In the genomic region with DNA sequence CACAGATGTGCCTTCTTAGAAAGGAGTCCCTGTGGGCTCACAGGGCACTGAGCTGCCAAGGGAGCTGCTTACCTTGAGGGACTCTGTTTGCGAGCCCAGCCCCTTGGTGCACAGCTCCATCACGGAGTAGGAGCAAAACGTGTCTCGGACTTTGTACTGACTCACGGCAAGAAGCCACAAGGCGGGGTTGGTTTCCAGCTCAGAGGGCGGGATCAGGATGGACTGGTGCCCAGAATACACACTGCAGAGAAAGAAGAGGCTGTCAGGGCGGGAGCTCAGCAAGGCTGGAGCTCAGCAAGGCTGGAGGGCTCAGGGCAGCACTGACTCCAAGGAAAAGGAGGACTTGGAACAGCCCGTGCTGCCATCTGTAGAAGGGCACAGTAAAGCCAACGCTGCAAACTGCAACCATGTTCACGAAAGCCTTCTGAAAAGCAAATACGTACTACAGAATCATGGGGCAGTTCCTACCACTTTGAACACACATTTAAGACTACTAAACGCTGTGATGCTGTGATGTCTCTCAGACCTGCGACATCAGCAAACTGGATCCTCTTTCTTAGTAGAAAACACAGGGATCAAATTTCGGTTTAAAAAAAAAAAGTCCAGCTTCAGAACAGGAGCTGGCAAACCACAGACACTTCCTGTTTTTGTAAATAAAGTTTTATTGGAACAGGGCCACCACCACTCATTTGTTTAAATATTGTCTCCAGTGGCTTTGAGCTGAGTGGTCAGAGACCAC, we compare ENCODE assay signal across 1 cellular context.
TF ChIP-seq lines count a peak whose summit lies in the region.

No MANE protein-coding gene starts in this region.

TF ChIP-seq in HepG2, 621 proteins besides CTCF, POLR2A, EP300 and RAD21 (continued from another document and continues in another):
- TF ChIP-seq, protein P1, sequence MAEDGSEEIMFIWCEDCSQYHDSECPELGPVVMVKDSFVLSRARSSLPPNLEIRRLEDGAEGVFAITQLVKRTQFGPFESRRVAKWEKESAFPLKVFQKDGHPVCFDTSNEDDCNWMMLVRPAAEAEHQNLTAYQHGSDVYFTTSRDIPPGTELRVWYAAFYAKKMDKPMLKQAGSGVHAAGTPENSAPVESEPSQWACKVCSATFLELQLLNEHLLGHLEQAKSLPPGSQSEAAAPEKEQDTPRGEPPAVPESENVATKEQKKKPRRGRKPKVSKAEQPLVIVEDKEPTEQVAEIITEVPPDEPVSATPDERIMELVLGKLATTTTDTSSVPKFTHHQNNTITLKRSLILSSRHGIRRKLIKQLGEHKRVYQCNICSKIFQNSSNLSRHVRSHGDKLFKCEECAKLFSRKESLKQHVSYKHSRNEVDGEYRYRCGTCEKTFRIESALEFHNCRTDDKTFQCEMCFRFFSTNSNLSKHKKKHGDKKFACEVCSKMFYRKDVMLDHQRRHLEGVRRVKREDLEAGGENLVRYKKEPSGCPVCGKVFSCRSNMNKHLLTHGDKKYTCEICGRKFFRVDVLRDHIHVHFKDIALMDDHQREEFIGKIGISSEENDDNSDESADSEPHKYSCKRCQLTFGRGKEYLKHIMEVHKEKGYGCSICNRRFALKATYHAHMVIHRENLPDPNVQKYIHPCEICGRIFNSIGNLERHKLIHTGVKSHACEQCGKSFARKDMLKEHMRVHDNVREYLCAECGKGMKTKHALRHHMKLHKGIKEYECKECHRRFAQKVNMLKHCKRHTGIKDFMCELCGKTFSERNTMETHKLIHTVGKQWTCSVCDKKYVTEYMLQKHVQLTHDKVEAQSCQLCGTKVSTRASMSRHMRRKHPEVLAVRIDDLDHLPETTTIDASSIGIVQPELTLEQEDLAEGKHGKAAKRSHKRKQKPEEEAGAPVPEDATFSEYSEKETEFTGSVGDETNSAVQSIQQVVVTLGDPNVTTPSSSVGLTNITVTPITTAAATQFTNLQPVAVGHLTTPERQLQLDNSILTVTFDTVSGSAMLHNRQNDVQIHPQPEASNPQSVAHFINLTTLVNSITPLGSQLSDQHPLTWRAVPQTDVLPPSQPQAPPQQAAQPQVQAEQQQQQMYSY (CRISPR knock-in tag; IDR thresholded peaks at IDR 0.05) = no peak
- TF ChIP-seq TRIM24 (CRISPR knock-in tag; IDR thresholded peaks at IDR 0.05) (no peak), NFIC (IDR thresholded peaks at IDR 0.05; ENCODE audit: low read length) (0 out of 2 replicates have a peak, but pooled peaks have one; percentile 17), ZNF260 (CRISPR knock-in tag; IDR thresholded peaks at IDR 0.05; ENCODE audit: borderline replicate concordance, low read depth) (no peak), PRMT3 (CRISPR knock-in tag; IDR thresholded peaks at IDR 0.05; ENCODE audit: borderline replicate concordance, low read depth) (no peak), ZNF564 (CRISPR knock-in tag; IDR thresholded peaks at IDR 0.05) (no peak), ZNF451 (CRISPR knock-in tag; IDR thresholded peaks at IDR 0.05) (no peak), SRSF9 (IDR thresholded peaks at IDR 0.05; ENCODE audit: borderline replicate concordance, insufficient read depth, low read depth, low read length, poor library complexity, severe bottlenecking) (no peak), ELF1 (CRISPR knock-in tag; IDR thresholded peaks at IDR 0.05) (peak; percentile 89), MEIS1 (CRISPR knock-in tag; IDR thresholded peaks at IDR 0.05; ENCODE audit: borderline replicate concordance) (no peak), TEAD3 (CRISPR knock-in tag; optimal IDR thresholded peaks at IDR 0.05; ENCODE audit: borderline replicate concordance) (peak; percentile 52), ZBTB3 (CRISPR knock-in tag; IDR thresholded peaks at IDR 0.05; ENCODE audit: borderline replicate concordance, low read depth) (no peak), ZNF878 (CRISPR knock-in tag; IDR thresholded peaks at IDR 0.05) (no peak), NKX3-1 (CRISPR knock-in tag; IDR thresholded peaks at IDR 0.05) (no peak), KDM5A (IDR thresholded peaks at IDR 0.05; ENCODE audit: borderline replicate concordance, low read length) (peak; percentile 20; the same call in 1 of the 2 replicates), FOXK2 (IDR thresholded peaks at IDR 0.05) (no peak), HMGA1 (CRISPR knock-in tag; conservative IDR thresholded peaks at IDR 0.05) (no peak), TGIF2 (CRISPR knock-in tag; IDR thresholded peaks at IDR 0.05) (no peak), MBNL3 (CRISPR knock-in tag; conservative IDR thresholded peaks at IDR 0.05) (no peak), SAP130 (CRISPR knock-in tag; IDR thresholded peaks at IDR 0.05; ENCODE audit: low read depth) (peak; percentile 58), RBM22 (optimal IDR thresholded peaks at IDR 0.05; ENCODE audit: low read length) (no peak), ZBTB42 (CRISPR knock-in tag; IDR thresholded peaks at IDR 0.05) (0 out of 2 replicates have a peak, but pooled peaks have one; percentile 23), MTA1 (CRISPR knock-in tag; IDR thresholded peaks at IDR 0.05; ENCODE audit: borderline replicate concordance) (peak; percentile 71; the same call in 1 of the 2 replicates), MIER3 (CRISPR knock-in tag; IDR thresholded peaks at IDR 0.05; ENCODE audit: borderline replicate concordance) (peak; percentile 51; the same call in 1 of the 2 replicates)
- TF ChIP-seq, protein P2, sequence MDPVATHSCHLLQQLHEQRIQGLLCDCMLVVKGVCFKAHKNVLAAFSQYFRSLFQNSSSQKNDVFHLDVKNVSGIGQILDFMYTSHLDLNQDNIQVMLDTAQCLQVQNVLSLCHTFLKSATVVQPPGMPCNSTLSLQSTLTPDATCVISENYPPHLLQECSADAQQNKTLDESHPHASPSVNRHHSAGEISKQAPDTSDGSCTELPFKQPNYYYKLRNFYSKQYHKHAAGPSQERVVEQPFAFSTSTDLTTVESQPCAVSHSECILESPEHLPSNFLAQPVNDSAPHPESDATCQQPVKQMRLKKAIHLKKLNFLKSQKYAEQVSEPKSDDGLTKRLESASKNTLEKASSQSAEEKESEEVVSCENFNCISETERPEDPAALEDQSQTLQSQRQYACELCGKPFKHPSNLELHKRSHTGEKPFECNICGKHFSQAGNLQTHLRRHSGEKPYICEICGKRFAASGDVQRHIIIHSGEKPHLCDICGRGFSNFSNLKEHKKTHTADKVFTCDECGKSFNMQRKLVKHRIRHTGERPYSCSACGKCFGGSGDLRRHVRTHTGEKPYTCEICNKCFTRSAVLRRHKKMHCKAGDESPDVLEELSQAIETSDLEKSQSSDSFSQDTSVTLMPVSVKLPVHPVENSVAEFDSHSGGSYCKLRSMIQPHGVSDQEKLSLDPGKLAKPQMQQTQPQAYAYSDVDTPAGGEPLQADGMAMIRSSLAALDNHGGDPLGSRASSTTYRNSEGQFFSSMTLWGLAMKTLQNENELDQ (CRISPR knock-in tag; IDR thresholded peaks at IDR 0.05; ENCODE audit: borderline replicate concordance) = no peak
- TF ChIP-seq, protein P3, sequence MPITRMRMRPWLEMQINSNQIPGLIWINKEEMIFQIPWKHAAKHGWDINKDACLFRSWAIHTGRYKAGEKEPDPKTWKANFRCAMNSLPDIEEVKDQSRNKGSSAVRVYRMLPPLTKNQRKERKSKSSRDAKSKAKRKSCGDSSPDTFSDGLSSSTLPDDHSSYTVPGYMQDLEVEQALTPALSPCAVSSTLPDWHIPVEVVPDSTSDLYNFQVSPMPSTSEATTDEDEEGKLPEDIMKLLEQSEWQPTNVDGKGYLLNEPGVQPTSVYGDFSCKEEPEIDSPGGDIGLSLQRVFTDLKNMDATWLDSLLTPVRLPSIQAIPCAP (CRISPR knock-in tag; IDR thresholded peaks at IDR 0.05; ENCODE audit: low read depth) = no peak
- TF ChIP-seq, protein P4, sequence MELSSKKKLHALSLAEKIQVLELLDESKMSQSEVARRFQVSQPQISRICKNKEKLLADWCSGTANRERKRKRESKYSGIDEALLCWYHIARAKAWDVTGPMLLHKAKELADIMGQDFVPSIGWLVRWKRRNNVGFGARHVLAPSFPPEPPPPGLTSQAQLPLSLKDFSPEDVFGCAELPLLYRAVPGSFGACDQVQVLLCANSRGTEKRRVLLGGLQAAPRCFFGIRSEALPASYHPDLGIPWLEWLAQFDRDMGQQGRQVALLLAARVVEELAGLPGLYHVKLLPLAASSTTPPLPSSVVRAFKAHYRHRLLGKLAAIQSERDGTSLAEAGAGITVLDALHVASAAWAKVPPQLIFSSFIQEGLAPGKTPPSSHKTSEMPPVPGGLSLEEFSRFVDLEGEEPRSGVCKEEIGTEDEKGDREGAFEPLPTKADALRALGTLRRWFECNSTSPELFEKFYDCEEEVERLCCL (CRISPR knock-in tag; IDR thresholded peaks at IDR 0.05; ENCODE audit: borderline replicate concordance) = no peak
- TF ChIP-seq, protein P5, sequence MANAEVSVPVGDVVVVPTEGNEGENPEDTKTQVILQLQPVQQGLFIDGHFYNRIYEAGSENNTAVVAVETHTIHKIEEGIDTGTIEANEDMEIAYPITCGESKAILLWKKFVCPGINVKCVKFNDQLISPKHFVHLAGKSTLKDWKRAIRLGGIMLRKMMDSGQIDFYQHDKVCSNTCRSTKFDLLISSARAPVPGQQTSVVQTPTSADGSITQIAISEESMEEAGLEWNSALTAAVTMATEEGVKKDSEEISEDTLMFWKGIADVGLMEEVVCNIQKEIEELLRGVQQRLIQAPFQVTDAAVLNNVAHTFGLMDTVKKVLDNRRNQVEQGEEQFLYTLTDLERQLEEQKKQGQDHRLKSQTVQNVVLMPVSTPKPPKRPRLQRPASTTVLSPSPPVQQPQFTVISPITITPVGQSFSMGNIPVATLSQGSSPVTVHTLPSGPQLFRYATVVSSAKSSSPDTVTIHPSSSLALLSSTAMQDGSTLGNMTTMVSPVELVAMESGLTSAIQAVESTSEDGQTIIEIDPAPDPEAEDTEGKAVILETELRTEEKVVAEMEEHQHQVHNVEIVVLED (CRISPR knock-in tag; IDR thresholded peaks at IDR 0.05; ENCODE audit: borderline replicate concordance) = no peak
- TF ChIP-seq, protein P6, sequence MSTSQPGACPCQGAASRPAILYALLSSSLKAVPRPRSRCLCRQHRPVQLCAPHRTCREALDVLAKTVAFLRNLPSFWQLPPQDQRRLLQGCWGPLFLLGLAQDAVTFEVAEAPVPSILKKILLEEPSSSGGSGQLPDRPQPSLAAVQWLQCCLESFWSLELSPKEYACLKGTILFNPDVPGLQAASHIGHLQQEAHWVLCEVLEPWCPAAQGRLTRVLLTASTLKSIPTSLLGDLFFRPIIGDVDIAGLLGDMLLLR (CRISPR knock-in tag; IDR thresholded peaks at IDR 0.05) = no peak
- TF ChIP-seq, protein P7, sequence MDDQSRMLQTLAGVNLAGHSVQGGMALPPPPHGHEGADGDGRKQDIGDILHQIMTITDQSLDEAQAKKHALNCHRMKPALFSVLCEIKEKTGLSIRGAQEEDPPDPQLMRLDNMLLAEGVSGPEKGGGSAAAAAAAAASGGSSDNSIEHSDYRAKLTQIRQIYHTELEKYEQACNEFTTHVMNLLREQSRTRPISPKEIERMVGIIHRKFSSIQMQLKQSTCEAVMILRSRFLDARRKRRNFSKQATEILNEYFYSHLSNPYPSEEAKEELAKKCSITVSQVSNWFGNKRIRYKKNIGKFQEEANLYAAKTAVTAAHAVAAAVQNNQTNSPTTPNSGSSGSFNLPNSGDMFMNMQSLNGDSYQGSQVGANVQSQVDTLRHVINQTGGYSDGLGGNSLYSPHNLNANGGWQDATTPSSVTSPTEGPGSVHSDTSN (CRISPR knock-in tag; IDR thresholded peaks at IDR 0.05; ENCODE audit: borderline replicate concordance) = no peak
- TF ChIP-seq, protein P8, sequence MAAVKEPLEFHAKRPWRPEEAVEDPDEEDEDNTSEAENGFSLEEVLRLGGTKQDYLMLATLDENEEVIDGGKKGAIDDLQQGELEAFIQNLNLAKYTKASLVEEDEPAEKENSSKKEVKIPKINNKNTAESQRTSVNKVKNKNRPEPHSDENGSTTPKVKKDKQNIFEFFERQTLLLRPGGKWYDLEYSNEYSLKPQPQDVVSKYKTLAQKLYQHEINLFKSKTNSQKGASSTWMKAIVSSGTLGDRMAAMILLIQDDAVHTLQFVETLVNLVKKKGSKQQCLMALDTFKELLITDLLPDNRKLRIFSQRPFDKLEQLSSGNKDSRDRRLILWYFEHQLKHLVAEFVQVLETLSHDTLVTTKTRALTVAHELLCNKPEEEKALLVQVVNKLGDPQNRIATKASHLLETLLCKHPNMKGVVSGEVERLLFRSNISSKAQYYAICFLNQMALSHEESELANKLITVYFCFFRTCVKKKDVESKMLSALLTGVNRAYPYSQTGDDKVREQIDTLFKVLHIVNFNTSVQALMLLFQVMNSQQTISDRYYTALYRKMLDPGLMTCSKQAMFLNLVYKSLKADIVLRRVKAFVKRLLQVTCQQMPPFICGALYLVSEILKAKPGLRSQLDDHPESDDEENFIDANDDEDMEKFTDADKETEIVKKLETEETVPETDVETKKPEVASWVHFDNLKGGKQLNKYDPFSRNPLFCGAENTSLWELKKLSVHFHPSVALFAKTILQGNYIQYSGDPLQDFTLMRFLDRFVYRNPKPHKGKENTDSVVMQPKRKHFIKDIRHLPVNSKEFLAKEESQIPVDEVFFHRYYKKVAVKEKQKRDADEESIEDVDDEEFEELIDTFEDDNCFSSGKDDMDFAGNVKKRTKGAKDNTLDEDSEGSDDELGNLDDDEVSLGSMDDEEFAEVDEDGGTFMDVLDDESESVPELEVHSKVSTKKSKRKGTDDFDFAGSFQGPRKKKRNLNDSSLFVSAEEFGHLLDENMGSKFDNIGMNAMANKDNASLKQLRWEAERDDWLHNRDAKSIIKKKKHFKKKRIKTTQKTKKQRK (IDR thresholded peaks at IDR 0.05; ENCODE audit: low read length) = no peak
- TF ChIP-seq, protein P9, sequence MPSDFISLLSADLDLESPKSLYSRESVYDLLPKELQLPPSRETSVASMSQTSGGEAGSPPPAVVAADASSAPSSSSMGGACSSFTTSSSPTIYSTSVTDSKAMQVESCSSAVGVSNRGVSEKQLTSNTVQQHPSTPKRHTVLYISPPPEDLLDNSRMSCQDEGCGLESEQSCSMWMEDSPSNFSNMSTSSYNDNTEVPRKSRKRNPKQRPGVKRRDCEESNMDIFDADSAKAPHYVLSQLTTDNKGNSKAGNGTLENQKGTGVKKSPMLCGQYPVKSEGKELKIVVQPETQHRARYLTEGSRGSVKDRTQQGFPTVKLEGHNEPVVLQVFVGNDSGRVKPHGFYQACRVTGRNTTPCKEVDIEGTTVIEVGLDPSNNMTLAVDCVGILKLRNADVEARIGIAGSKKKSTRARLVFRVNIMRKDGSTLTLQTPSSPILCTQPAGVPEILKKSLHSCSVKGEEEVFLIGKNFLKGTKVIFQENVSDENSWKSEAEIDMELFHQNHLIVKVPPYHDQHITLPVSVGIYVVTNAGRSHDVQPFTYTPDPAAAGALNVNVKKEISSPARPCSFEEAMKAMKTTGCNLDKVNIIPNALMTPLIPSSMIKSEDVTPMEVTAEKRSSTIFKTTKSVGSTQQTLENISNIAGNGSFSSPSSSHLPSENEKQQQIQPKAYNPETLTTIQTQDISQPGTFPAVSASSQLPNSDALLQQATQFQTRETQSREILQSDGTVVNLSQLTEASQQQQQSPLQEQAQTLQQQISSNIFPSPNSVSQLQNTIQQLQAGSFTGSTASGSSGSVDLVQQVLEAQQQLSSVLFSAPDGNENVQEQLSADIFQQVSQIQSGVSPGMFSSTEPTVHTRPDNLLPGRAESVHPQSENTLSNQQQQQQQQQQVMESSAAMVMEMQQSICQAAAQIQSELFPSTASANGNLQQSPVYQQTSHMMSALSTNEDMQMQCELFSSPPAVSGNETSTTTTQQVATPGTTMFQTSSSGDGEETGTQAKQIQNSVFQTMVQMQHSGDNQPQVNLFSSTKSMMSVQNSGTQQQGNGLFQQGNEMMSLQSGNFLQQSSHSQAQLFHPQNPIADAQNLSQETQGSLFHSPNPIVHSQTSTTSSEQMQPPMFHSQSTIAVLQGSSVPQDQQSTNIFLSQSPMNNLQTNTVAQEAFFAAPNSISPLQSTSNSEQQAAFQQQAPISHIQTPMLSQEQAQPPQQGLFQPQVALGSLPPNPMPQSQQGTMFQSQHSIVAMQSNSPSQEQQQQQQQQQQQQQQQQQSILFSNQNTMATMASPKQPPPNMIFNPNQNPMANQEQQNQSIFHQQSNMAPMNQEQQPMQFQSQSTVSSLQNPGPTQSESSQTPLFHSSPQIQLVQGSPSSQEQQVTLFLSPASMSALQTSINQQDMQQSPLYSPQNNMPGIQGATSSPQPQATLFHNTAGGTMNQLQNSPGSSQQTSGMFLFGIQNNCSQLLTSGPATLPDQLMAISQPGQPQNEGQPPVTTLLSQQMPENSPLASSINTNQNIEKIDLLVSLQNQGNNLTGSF (CRISPR knock-in tag; IDR thresholded peaks at IDR 0.05) = no peak
